Comparison of ENCODE assay signal across 12 cellular contexts in the genomic region with DNA sequence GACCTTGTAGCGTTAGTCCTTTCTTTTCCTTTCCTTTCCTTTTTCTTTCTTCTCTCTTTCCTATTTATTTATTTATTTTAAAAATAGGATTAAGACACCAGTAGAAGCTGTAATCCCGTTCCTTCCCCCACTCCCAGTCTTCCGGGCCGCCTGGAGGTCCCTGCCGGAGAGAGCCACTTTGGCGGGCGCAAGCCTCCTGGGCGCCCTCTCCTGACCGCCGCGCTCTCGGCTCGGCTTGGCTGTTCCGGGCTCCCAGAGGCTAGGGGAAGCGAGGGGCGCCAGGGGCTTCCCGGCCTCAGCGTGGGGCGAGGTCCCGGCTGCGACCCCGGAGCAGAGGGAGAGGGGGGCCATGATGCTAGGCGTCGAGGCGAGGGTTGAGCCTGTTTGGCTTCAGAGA. TPM values are rescaled to one million over a fixed set of nuclear protein-coding genes. Genes with fewer than 3 reads are reported as not detected.
A peak's percentile ranks its signal among the peaks of the same experiment; 100 is the strongest.
DNase-seq lines count a peak whose midpoint lies in the region; ATAC-seq, FAIRE-seq and TF ChIP-seq lines count a peak whose summit lies in the region.
"Had no signal": no experiment of that assay in that cellular context is flagged by ENCODE, and none has a peak within 500 bp of the region (broad histone marks: within the 10 kb centered on the region; RNA-seq: fewer than 3 reads in every experiment).

No MANE protein-coding gene starts in this region.

- H3K4me1 ChIP-seq in endothelial cell of umbilical vein (ENCODE audit: control insufficient read depth, extremely low read depth, insufficient read depth, low read length) (peaks cover 5% of the 10 kb centered on the region), stomach smooth muscle (ENCODE audit: control insufficient read depth, insufficient read depth, low read length) (peaks cover 4% of the 10 kb centered on the region)

- ATAC-seq in left lobe of liver (peak; percentile 39), GM21360 (IDR thresholded peaks at IDR 0.05; ENCODE audit: unreplicated experiment) (no peak), GM18517 (IDR thresholded peaks at IDR 0.05; ENCODE audit: unreplicated experiment) (no peak)
- ATAC-seq: stimulated activated naive CD8-positive, alpha-beta T cell treated with anti-CD3 and anti-CD28 coated beads, Interleukin-15, Interleukin-2, amounts not matched to agents 100 U/mL and 50 U/mL, for 24 hours had no signal

- CTCF ChIA-PET in endothelial cell of umbilical vein (lab: Charles Lee) = interaction anchor here (1.0 to 2.1 kb wide), 5 partner anchors 9 to 1585 kb away, joined by 3 to 11 read pairs (median 4); partner anchors contain the start of gene MEIS1

- no peaks in the 10 kb centered on the region for H4K20me1 ChIP-seq in endothelial cell of umbilical vein (replicated peaks; ENCODE audit: control insufficient read depth, extremely low read depth, insufficient read depth, low read length)

- no peak for TF ChIP-seq POLR2A in endothelial cell of umbilical vein (IDR thresholded peaks at IDR 0.05; ENCODE audit: low read depth, low read length)

- H3K4me3 ChIP-seq in HFF-Myc (replicated peaks; ENCODE audit: low read depth, low read length) (peak overlapping the region; percentile 83), endothelial cell of umbilical vein (replicated peaks in 1 of 3; ENCODE audit: insufficient read depth in 1 of 3, low read depth in 1 of 3, low read length in 3 of 3) (peak overlapping the region; percentile 3 to 46 (median 8)), stomach smooth muscle (ENCODE audit: low read length in 2 of 2) (peak overlapping the region; percentile 75 to 95)

- no peaks in the 10 kb centered on the region for H3K9me3 ChIP-seq in endothelial cell of umbilical vein (replicated peaks; ENCODE audit: control insufficient read depth, insufficient read depth, low read length)
- H3K9me3 ChIP-seq in stomach smooth muscle (ENCODE audit: control insufficient read depth in 2 of 2, low read length in 2 of 2) = no peaks in the 10 kb centered on the region

- H3K9ac ChIP-seq in endothelial cell of umbilical vein (replicated peaks; ENCODE audit: extremely low read depth, insufficient read depth, low read length) = peak overlapping the region; percentile 13
- H3K9ac ChIP-seq in stomach smooth muscle (ENCODE audit: low read length in 2 of 2) = peak overlapping the region; percentile 88 to 93

- H3K27me3 ChIP-seq in endothelial cell of umbilical vein (ENCODE audit: control insufficient read depth in 2 of 2, insufficient read depth in 2 of 2, low read length in 2 of 2) = no peaks in the 10 kb centered on the region
- H3K27me3 ChIP-seq in stomach smooth muscle (ENCODE audit: control insufficient read depth in 1 of 2, insufficient read depth in 2 of 2, low read length in 2 of 2) = no peaks in the 10 kb centered on the region

- no TSS peak for BruUV-seq in endothelial cell of umbilical vein (replicated peaks; lab: Mats Ljungman, UMichigan)

- DNase-seq in HFF-Myc (ENCODE audit: extremely low read depth, low read depth) = no peak
- no peak for DNase-seq in endothelial cell of umbilical vein (ENCODE audit: low read depth, low spot score)
- DNase-seq in left lobe of liver (ENCODE audit: low spot score) = no peak
- DNase-seq in DMS153 (lab: John Stamatoyannopoulos, UW) = no peak
- no peak for DNase-seq in OCI-M2 (lab: John Stamatoyannopoulos, UW; ENCODE audit: unreplicated experiment)
- DNase-seq: activated B cell treated with CpG ODN at 0.5 μM for 24 hours; NCI-H69; stimulated activated naive CD8-positive, alpha-beta T cell treated with anti-CD3 and anti-CD28 coated beads, Interleukin-15, Interleukin-2, amounts not matched to agents 100 U/mL and 50 U/mL, for 24 hours had no signal

- no peak for FAIRE-seq in endothelial cell of umbilical vein (lab: Jason Lieb, UNC)

- H3K36me3 ChIP-seq in endothelial cell of umbilical vein (ENCODE audit: control insufficient read depth in 2 of 2, extremely low read depth in 1 of 2, insufficient read depth in 2 of 2, low read length in 2 of 2) (peaks cover 0 to 7% of the 10 kb centered on the region in 2 experiments), stomach smooth muscle (ENCODE audit: control insufficient read depth in 2 of 2, insufficient read depth in 2 of 2, low read length in 2 of 2) (peaks cover 8 to 10% of the 10 kb centered on the region in 2 donors)

- no peaks in the 10 kb centered on the region for H3K9me1 ChIP-seq in endothelial cell of umbilical vein (replicated peaks; ENCODE audit: control insufficient read depth, extremely low read depth, insufficient read depth, low read length)

- no peaks in the 10 kb centered on the region for H3K79me2 ChIP-seq in endothelial cell of umbilical vein (ENCODE audit: control insufficient read depth, insufficient read depth, low read length)

- intact Hi-C loops in endothelial cell of umbilical vein (cut with micrococcal nuclease) = no loop called here

- POLR2A ChIA-PET in endothelial cell of umbilical vein (lab: Charles Lee) = no interaction called here

- dilution Hi-C loops in endothelial cell of umbilical vein (cut with MboI; ENCODE audit: extremely low pct_ligation_motif_present, low sequenced_read_pairs) = no loop called here

- peak overlapping the region; percentile 78 for H2AFZ ChIP-seq in endothelial cell of umbilical vein (ENCODE audit: low read depth, low read length)

- H3K27ac ChIP-seq in endothelial cell of umbilical vein (ENCODE audit: insufficient read depth, low read depth, low read length) (no peak overlapping the region), stomach smooth muscle (ENCODE audit: low read length) (peak overlapping the region; percentile 97)
- H3K27ac ChIP-seq: HL-60 had no signal

- TF ChIP-seq CTCF in HFF-Myc (IDR thresholded peaks at IDR 0.05; ENCODE audit: low read depth, low read length, missing control alignments) = no peak
- peak; percentile 19 to 51 for TF ChIP-seq CTCF in endothelial cell of umbilical vein (IDR thresholded peaks at IDR 0.05; ENCODE audit: extremely low read depth in 1 of 2, insufficient read depth in 1 of 2, low read depth in 1 of 2, low read length in 2 of 2)

- H3K4me2 ChIP-seq in endothelial cell of umbilical vein (ENCODE audit: insufficient read depth, low read length) = peak overlapping the region; percentile 68

TF ChIP-seq in endothelial cell of umbilical vein, 7 proteins besides CTCF, POLR2A, EP300 and RAD21:
- TF ChIP-seq MYC (IDR thresholded peaks at IDR 0.05; ENCODE audit: low read depth, low read length) (no peak), FOS (IDR thresholded peaks at IDR 0.05; ENCODE audit: borderline replicate concordance, insufficient read depth, low read length) (no peak), JUN (IDR thresholded peaks at IDR 0.05; ENCODE audit: borderline replicate concordance, insufficient read depth, insufficient read length, low read depth) (no peak), GATA2 (IDR thresholded peaks at IDR 0.05; ENCODE audit: insufficient read depth, insufficient read length, low read depth, low read length) (no peak), EZH2 (IDR thresholded peaks at IDR 0.05; ENCODE audit: borderline replicate concordance, low read depth, low read length, severe bottlenecking) (no peak), POLR2AphosphoS5 (IDR thresholded peaks at IDR 0.05; ENCODE audit: insufficient read depth, low read depth, low read length) (no peak), MAX (IDR thresholded peaks at IDR 0.05; ENCODE audit: insufficient read depth, insufficient read length) (no peak)

RNA-seq across cellular contexts. Expression of gene MEIS1, which starts 10.9 kb away (rescaled TPM):
- total RNA-seq in endothelial cell of umbilical vein (26.3 and 26.5 TPM in 2 replicates), left lobe of liver (5.9 TPM)
- 8.1 and 10.0 TPM in 2 replicates for polyA plus RNA-seq in endothelial cell of umbilical vein
- 6.5 and 7.9 TPM in 2 replicates for polyA plus RNA-seq in endothelial cell of umbilical vein (2011; cell fraction: cytosol; rRNA removed)
- 26.3 and 33.4 TPM in 2 replicates for polyA plus RNA-seq in endothelial cell of umbilical vein (2011; cell fraction: nucleus; rRNA removed)
- polyA plus RNA-seq in endothelial cell of umbilical vein (2012) = 6.4 and 7.9 TPM in 2 replicates
- 28.1 and 34.9 TPM in 2 replicates for polyA minus RNA-seq in endothelial cell of umbilical vein
- polyA minus RNA-seq in endothelial cell of umbilical vein (2011; cell fraction: cytosol; rRNA and poly(A)+ RNA removed) = 10.3 TPM
- 49.7 and 53.7 TPM in 2 replicates for polyA minus RNA-seq in endothelial cell of umbilical vein (2011; cell fraction: nucleus; rRNA and poly(A)+ RNA removed)
- total RNA-seq: activated B cell treated with CpG ODN at 0.5 μM for 24 hours had no signal

Comparison
In these comparisons a context has a peak if more than half of its experiments do, and no peak if none do; other contexts are left out.
1. H3K4me3 ChIP-seq: peak in every context shown above with its lines; median percentile 85 in stomach smooth muscle; 83 in HFF-Myc; 8 in endothelial cell of umbilical vein.